Comparison of ENCODE assay signal across 8 cellular contexts in the genomic region with DNA sequence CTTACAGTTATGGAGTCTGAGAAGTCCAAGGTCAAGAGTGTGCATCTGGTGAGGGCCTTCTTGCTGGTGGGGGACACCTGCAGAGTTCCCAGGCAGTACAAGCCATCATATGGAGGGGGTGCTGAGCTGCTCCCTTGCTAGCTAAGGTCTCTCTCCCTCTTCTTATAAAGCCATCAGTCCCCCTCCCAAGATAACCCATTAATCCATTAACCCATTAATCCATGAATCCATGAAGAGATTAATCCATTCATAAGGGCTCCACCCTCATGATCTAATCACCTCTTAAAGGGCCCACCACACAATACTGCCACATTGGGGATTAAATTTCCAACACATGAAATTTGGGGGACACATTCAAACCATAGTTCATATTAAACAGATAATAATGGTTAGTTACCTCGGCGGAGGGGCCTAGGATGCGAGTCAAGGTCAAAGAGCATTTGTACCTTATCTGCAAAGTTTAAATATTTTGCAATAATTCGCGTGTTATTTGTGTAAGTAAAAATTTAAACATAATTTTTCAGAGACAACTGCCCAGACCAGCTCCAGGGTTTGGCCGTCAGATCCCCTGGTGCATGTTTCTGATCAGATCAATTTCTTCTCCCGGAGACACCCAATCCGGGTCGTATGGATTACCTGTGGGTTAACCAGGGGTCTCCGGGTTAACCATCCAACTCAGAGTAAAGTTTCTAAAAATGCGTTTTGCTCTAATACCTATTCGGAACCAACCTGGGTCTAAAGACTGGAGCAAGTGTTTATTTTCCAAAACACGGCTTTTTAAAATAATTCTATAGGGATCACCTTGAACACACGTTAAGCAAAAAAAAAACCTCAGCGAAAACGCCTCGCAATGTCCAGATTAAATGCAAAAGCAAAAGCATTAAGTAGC. TPM values are rescaled to one million over a fixed set of nuclear protein-coding genes. Genes with fewer than 3 reads are reported as not detected.
DNase-seq lines count a peak whose midpoint lies in the region; ATAC-seq and TF ChIP-seq lines count a peak whose summit lies in the region.

No MANE protein-coding gene starts in this region.

- H3K4me2 ChIP-seq in OCI-LY1 (ENCODE audit: low read length), result peak overlapping the region; percentile 91

- peaks cover 24% of the 10 kb centered on the region for H3K79me2 ChIP-seq in OCI-LY1 (ENCODE audit: insufficient read depth, low read length)

- peaks cover 0 to 24% (median 2%) of the 10 kb centered on the region in 3 donors for H3K36me3 Mint-ChIP-seq in naive thymus-derived CD8-positive, alpha-beta T cell

- H3K4me1 Mint-ChIP-seq in naive thymus-derived CD8-positive, alpha-beta T cell, result peaks cover 29 to 51% (median 41%) of the 10 kb centered on the region in 4 donors

- peak overlapping the region; percentile 91 for H2AFZ ChIP-seq in OCI-LY1 (ENCODE audit: low read length)

- whole genome bisulfite sequencing in ectodermal cell, 2 experiments, result 6 to 18% methylated on average over 13 to 17 of the region's 17 CpGs

- DNase-seq in cardiac muscle cell (ENCODE audit: low read depth in 1 of 2, low spot score in 1 of 2) (no peak), left cardiac atrium (no peak), GM03348 (ENCODE audit: low spot score) (no peak), NCI-H1436 (lab: John Stamatoyannopoulos, UW) (no peak)
- no peak for DNase-seq in naive thymus-derived CD8-positive, alpha-beta T cell

- H3K36me3 ChIP-seq in cardiac muscle cell (no peaks in the 10 kb centered on the region), OCI-LY1 (ENCODE audit: insufficient read depth, low read length) (no peaks in the 10 kb centered on the region), ectodermal cell (ENCODE audit: control insufficient read depth, insufficient read depth, low read length) (no peaks in the 10 kb centered on the region)

- H3F3A ChIP-seq in OCI-LY1 (ENCODE audit: insufficient read depth, low read length), result no peaks in the 10 kb centered on the region

- intact Hi-C loops in left cardiac atrium (cut with DNase I), result loop anchor here (1.0 to 5.0 kb wide), 3 partner anchors 90 to 100 kb away; a partner anchor contains a TSS

- H3K27me3 ChIP-seq in cardiac muscle cell, result no peaks in the 10 kb centered on the region
- no peaks in the 10 kb centered on the region for H3K27me3 ChIP-seq in OCI-LY1 (ENCODE audit: insufficient read depth, low read length)
- H3K27me3 ChIP-seq in ectodermal cell (ENCODE audit: control insufficient read depth, insufficient read depth, low read length, poor library complexity, severe bottlenecking), result no peaks in the 10 kb centered on the region

- peak overlapping the region; percentile 86 for H3K4me3 ChIP-seq in cardiac muscle cell
- H3K4me3 ChIP-seq in OCI-LY1 (ENCODE audit: low read depth, low read length, poor library complexity, severe bottlenecking), result peak overlapping the region; percentile 89
- H3K4me3 ChIP-seq in ectodermal cell (ENCODE audit: insufficient read depth, low read depth, low read length), result peak overlapping the region; percentile 49

- H3K9me3 Mint-ChIP-seq in naive thymus-derived CD8-positive, alpha-beta T cell, result peaks cover 0 to 7% (median 0%) of the 10 kb centered on the region in 9 donors

- H3K9me3 ChIP-seq in cardiac muscle cell (ENCODE audit: low read depth), result no peaks in the 10 kb centered on the region
- H3K9me3 ChIP-seq in OCI-LY1 (ENCODE audit: low read length), result no peaks in the 10 kb centered on the region
- H3K9me3 ChIP-seq in ectodermal cell (ENCODE audit: control insufficient read depth, low read length), result no peaks in the 10 kb centered on the region

- H3K27ac Mint-ChIP-seq in naive thymus-derived CD8-positive, alpha-beta T cell, result peak overlapping the region; percentile 94 to 100 (median 100)

- H3K27ac ChIP-seq in cardiac muscle cell (peak overlapping the region; percentile 7), OCI-LY1 (ENCODE audit: low read depth, low read length, poor library complexity, severe bottlenecking) (no peak overlapping the region), ectodermal cell (ENCODE audit: insufficient read depth, low read depth, low read length, poor library complexity, severe bottlenecking) (no peak overlapping the region)

- peaks cover 0 to 4% (median 0%) of the 10 kb centered on the region in 5 donors for H3K27me3 Mint-ChIP-seq in naive thymus-derived CD8-positive, alpha-beta T cell

- peak overlapping the region; percentile 71 for H3K9ac ChIP-seq in OCI-LY1 (ENCODE audit: low read length)

- peaks cover 2% of the 10 kb centered on the region for H3K4me1 ChIP-seq in cardiac muscle cell (ENCODE audit: low read depth)
- peaks cover 26% of the 10 kb centered on the region for H3K4me1 ChIP-seq in OCI-LY1 (ENCODE audit: insufficient read depth, low read length, severe bottlenecking)
- H3K4me1 ChIP-seq in ectodermal cell (ENCODE audit: control insufficient read depth, insufficient read depth, low read length), result no peaks in the 10 kb centered on the region

- no peaks in the 10 kb centered on the region for H3K9me2 ChIP-seq in OCI-LY1 (ENCODE audit: low read depth, low read length)

- ATAC-seq in left cardiac atrium (no peak), HG02588 (IDR thresholded peaks at IDR 0.05; ENCODE audit: unreplicated experiment) (no peak)
- peak in 1 of 2 donors; percentile 0 for ATAC-seq in naive thymus-derived CD8-positive, alpha-beta T cell

- no peaks in the 10 kb centered on the region for H4K20me1 ChIP-seq in OCI-LY1 (ENCODE audit: insufficient read depth, low read length)

- peak overlapping the region; percentile 86 to 99 (median 96) for H3K4me3 Mint-ChIP-seq in naive thymus-derived CD8-positive, alpha-beta T cell

- TF ChIP-seq CTCF in cardiac muscle cell (IDR thresholded peaks at IDR 0.05; ENCODE audit: low read depth, low read length) (no peak), OCI-LY1 (IDR thresholded peaks at IDR 0.05; ENCODE audit: low read length) (no peak)

- POLR2A ChIA-PET in naive thymus-derived CD8-positive, alpha-beta T cell (lab: Charles Lee), result interaction anchor here (0.6 to 6.0 kb wide), 11 partner anchors 56 to 303 kb away, joined by 3 to 147 read pairs (median 7); a partner anchor contains a TSS

RNA-seq across cellular contexts. Expression of a gene that starts 0.7 kb away (rescaled TPM):
- 43.5 and 65.3 TPM in 2 replicates for total RNA-seq in cardiac muscle cell
- 24.9 and 30.4 TPM in 2 replicates for polyA plus RNA-seq in cardiac muscle cell
- total RNA-seq in left cardiac atrium, result 10 to 100 TPM; 27.2 to 33.6 TPM
- 67.4 TPM for polyA plus RNA-seq in ectodermal cell (2013, experiment 1 of 4)
- 57.0 TPM for polyA plus RNA-seq in ectodermal cell (2013, experiment 2 of 4)
- polyA plus RNA-seq in ectodermal cell (2013, experiment 3 of 4), result 35.4 TPM
- polyA plus RNA-seq in ectodermal cell (2013, experiment 4 of 4), result 34.7 TPM
- total RNA-seq in naive thymus-derived CD8-positive, alpha-beta T cell, result 100 to 1,000 TPM; 107 to 110 TPM
- 10 to 100 TPM; 11.1 to 13.9 (median 11.5) TPM for polyA plus RNA-seq in naive thymus-derived CD8-positive, alpha-beta T cell
